ENCODE assay signal across 8 cellular contexts in genomic region chr2:101518470-101519172, GRCh38. TPM values are rescaled to one million over a fixed set of nuclear protein-coding genes. Genes with fewer than 3 reads are reported as not detected.
DNase-seq lines count a peak whose midpoint lies in the region; ATAC-seq, FAIRE-seq and TF ChIP-seq lines count a peak whose summit lies in the region.
"Had no signal": no experiment of that assay in that cellular context is flagged by ENCODE, and none has a peak within 500 bp of the region (broad histone marks: within the 10 kb centered on the region; RNA-seq: fewer than 3 reads in every experiment).

No MANE protein-coding gene starts in this region.

- no peaks in the 10 kb centered on the region for H3K9me3 ChIP-seq in duodenal mucosa (ENCODE audit: control insufficient read depth in 1 of 2, low read length in 2 of 2)

- peak overlapping the region; percentile 33 to 52 for H3K4me3 ChIP-seq in duodenal mucosa (ENCODE audit: low read depth in 1 of 2, low read length in 2 of 2)

- no peak overlapping the region for H3K9ac ChIP-seq in duodenal mucosa (ENCODE audit: low read depth in 1 of 2, low read length in 2 of 2)

- no peak overlapping the region for H3K27ac ChIP-seq in duodenal mucosa (ENCODE audit: low read depth, low read length)

- DNase-seq in GM10266 (ENCODE audit: extremely low spot score) (no peak), NCI-H345 treated with DMSO at 0.1 percent for 48 hours (lab: John Stamatoyannopoulos, UW; ENCODE audit: unreplicated experiment) (peak; percentile 22), midbrain (lab: John Stamatoyannopoulos, UW) (peak; percentile 74), GM12891 (ENCODE audit: insufficient read length, low spot score) (no peak)

- H3K27me3 ChIP-seq in duodenal mucosa (ENCODE audit: control insufficient read depth in 1 of 2, insufficient read depth in 2 of 2, low read length in 2 of 2): no peaks in the 10 kb centered on the region

- H3K36me3 ChIP-seq in duodenal mucosa (ENCODE audit: control insufficient read depth in 1 of 2, insufficient read depth in 2 of 2, low read length in 2 of 2): no peaks in the 10 kb centered on the region

- no peak for ATAC-seq in GM21423 (IDR thresholded peaks at IDR 0.05; ENCODE audit: unreplicated experiment)
- ATAC-seq in HG03378 (IDR thresholded peaks at IDR 0.05; ENCODE audit: unreplicated experiment): no peak

- no peak for FAIRE-seq in GM12891 (lab: Jason Lieb, UNC)
- FAIRE-seq: TTC549 had no signal

- TF ChIP-seq CTCF in GM10266 (IDR thresholded peaks at IDR 0.05; ENCODE audit: control insufficient read depth, insufficient read depth, low read depth, missing control alignments): peak; percentile 25

- TF ChIP-seq POLR2A in GM12891 (IDR thresholded peaks at IDR 0.05; ENCODE audit: low read depth, low read length): no peak

- H3K4me1 ChIP-seq in duodenal mucosa (ENCODE audit: control insufficient read depth in 1 of 2, insufficient read depth in 2 of 2, low read length in 2 of 2): peaks cover 16 to 19% of the 10 kb centered on the region in 2 donors

TF ChIP-seq in GM12891, 5 proteins besides CTCF, POLR2A, EP300 and RAD21:
- no peak for TF ChIP-seq SPI1 (IDR thresholded peaks at IDR 0.05; ENCODE audit: low read depth, low read length)
- TF ChIP-seq PAX5 (IDR thresholded peaks at IDR 0.05; ENCODE audit: insufficient read depth, low read length, severe bottlenecking): no peak
- no peak for TF ChIP-seq TAF1 (IDR thresholded peaks at IDR 0.05; ENCODE audit: low read depth, low read length)
- TF ChIP-seq POU2F2 (IDR thresholded peaks at IDR 0.05; ENCODE audit: low read depth, low read length): no peak
- no peak for TF ChIP-seq POLR2AphosphoS5 (IDR thresholded peaks at IDR 0.05; ENCODE audit: low read depth, low read length)

RNA-seq across cellular contexts. Expression of gene RFX8, which starts 43.7 kb away (rescaled TPM):
- not detected for polyA plus RNA-seq in GM12891 (2012; ENCODE audit: low read depth, missing spikeins)

Comparison
In these comparisons a context has a peak if more than half of its experiments do, and no peak if none do; other contexts are left out.
1. DNase-seq: peak in NCI-H345 treated with DMSO at 0.1 percent for 48 hours (single experiment) and midbrain (single experiment); none in GM10266 (single experiment) and GM12891 (single experiment).